ENCODE assay signal across 2 cellular contexts in genomic region chr6:17061097-17061496, GRCh38.
TF ChIP-seq lines count a peak whose summit lies in the region.

No MANE protein-coding gene starts in this region.

TF ChIP-seq in GM23338, 12 proteins besides CTCF, POLR2A, EP300 and RAD21 (continued from another document):
- TF ChIP-seq ZNF462 (CRISPR knock-in tag; IDR thresholded peaks at IDR 0.05) (no peak), ZNF114 (CRISPR knock-in tag; IDR thresholded peaks at IDR 0.05) (no peak), REST (IDR thresholded peaks at IDR 0.05; ENCODE audit: unreplicated experiment) (no peak), JUNB (IDR thresholded peaks at IDR 0.05; ENCODE audit: unreplicated experiment) (no peak), ZNF331 (CRISPR knock-in tag; IDR thresholded peaks at IDR 0.05; ENCODE audit: low read depth) (no peak), STAT1 (IDR thresholded peaks at IDR 0.05; ENCODE audit: unreplicated experiment) (no peak)

TF ChIP-seq in HCT116, 20 proteins besides CTCF, POLR2A, EP300 and RAD21 (continued from another document):
- TF ChIP-seq REST (IDR thresholded peaks at IDR 0.05; ENCODE audit: low read depth) (no peak), ATF3 (IDR thresholded peaks at IDR 0.05) (no peak), ZNF274 (IDR thresholded peaks at IDR 0.05; ENCODE audit: low read depth, low read length) (no peak), POLR2AphosphoS5 (IDR thresholded peaks at IDR 0.05; ENCODE audit: low read depth, low read length) (no peak), TCF7L2 (IDR thresholded peaks at IDR 0.05; ENCODE audit: borderline replicate concordance, extremely low read depth, insufficient read depth, insufficient read length) (no peak), EGR1 (IDR thresholded peaks at IDR 0.05; ENCODE audit: low read depth) (no peak), YY1 (IDR thresholded peaks at IDR 0.05; ENCODE audit: extremely low read depth, insufficient replicate concordance, low read depth, low read length) (no peak), MAX (IDR thresholded peaks at IDR 0.05) (no peak), CEBPB (IDR thresholded peaks at IDR 0.05; ENCODE audit: low read depth) (no peak), EZH2 (IDR thresholded peaks at IDR 0.05) (no peak), ZBTB33 (IDR thresholded peaks at IDR 0.05; ENCODE audit: extremely low read depth, insufficient replicate concordance, low read length) (no peak), ZFX (IDR thresholded peaks at IDR 0.05) (no peak), JUND (IDR thresholded peaks at IDR 0.05) (no peak)
